ENCODE assay signal across 12 cellular contexts in genomic region chr11:65389294-65389980, GRCh38. TPM values are rescaled to one million over a fixed set of nuclear protein-coding genes. Genes with fewer than 3 reads are reported as not detected.
DNase-seq lines count a peak whose midpoint lies in the region; ATAC-seq and TF ChIP-seq lines count a peak whose summit lies in the region.
"Had no signal": no experiment of that assay in that cellular context is flagged by ENCODE, and none has a peak within 500 bp of the region (broad histone marks: within the 10 kb centered on the region; RNA-seq: fewer than 3 reads in every experiment).

No MANE protein-coding gene starts in this region.

- no peaks in the 10 kb centered on the region for H3K9me3 Mint-ChIP-seq in activated CD8-positive, alpha-beta T cell treated with anti-CD3 and anti-CD28 coated beads, Interleukin-2, amount 10 ng/mL, durations not matched to agents 7 days and 5 days (ENCODE audit: insufficient read depth)
- H3K9me3 Mint-ChIP-seq in stimulated activated memory B cell treated with anti-CD40 and anti-IgM and Interleukin-4, amounts not matched to agents 10 μg/mL and 1 μg/mL and 100 μg/mL, for 72 hours, result no peaks in the 10 kb centered on the region

- DNase-seq in SK-N-SH, result no peak
- DNase-seq in activated CD8-positive, alpha-beta T cell treated with anti-CD3 and anti-CD28 coated beads, Interleukin-2, amount 10 ng/mL, durations not matched to agents 7 days and 5 days, result no peak
- no peak for DNase-seq in right atrium auricular region (ENCODE audit: low spot score)
- DNase-seq in HK-2 (ENCODE audit: unreplicated experiment), result no peak
- no peak for DNase-seq in Kasumi-1 (lab: John Stamatoyannopoulos, UW)
- DNase-seq: amniotic stem cell had no signal

- H3K4me1 ChIP-seq in SK-N-SH (ENCODE audit: control insufficient read depth in 1 of 2, insufficient read depth in 2 of 2, low read depth in 1 of 2, low read length in 1 of 2) (peaks cover 33 to 34% of the 10 kb centered on the region in 2 experiments; a peak in 2 of 4 replicates), right atrium auricular region (peaks cover 0 to 64% of the 10 kb centered on the region in 2 donors)

- peaks cover 38% of the 10 kb centered on the region for H3K36me3 Mint-ChIP-seq in activated CD8-positive, alpha-beta T cell treated with anti-CD3 and anti-CD28 coated beads, Interleukin-2, amount 10 ng/mL, durations not matched to agents 7 days and 5 days (ENCODE audit: low read depth)
- H3K36me3 Mint-ChIP-seq in stimulated activated memory B cell treated with anti-CD40 and anti-IgM and Interleukin-4, amounts not matched to agents 10 μg/mL and 1 μg/mL and 100 μg/mL, for 72 hours, result peaks cover 25% of the 10 kb centered on the region

- H3K27me3 ChIP-seq in SK-N-SH (ENCODE audit: insufficient read depth) (no peaks in the 10 kb centered on the region), right atrium auricular region (no peaks in the 10 kb centered on the region)
- H3K27me3 ChIP-seq: pancreas had no signal

- H3K79me2 ChIP-seq in SK-N-SH (ENCODE audit: insufficient read depth), result peaks cover 67% of the 10 kb centered on the region

- no peak overlapping the region for H2AFZ ChIP-seq in SK-N-SH (ENCODE audit: low read depth)

- peaks cover 56% of the 10 kb centered on the region for H3K4me1 Mint-ChIP-seq in activated CD8-positive, alpha-beta T cell treated with anti-CD3 and anti-CD28 coated beads, Interleukin-2, amount 10 ng/mL, durations not matched to agents 7 days and 5 days (ENCODE audit: low read depth)
- peaks cover 80% of the 10 kb centered on the region for H3K4me1 Mint-ChIP-seq in stimulated activated memory B cell treated with anti-CD40 and anti-IgM and Interleukin-4, amounts not matched to agents 10 μg/mL and 1 μg/mL and 100 μg/mL, for 72 hours

- no peak for TF ChIP-seq CTCF in SK-N-SH (IDR thresholded peaks at IDR 0.05)
- no peak for TF ChIP-seq CTCF in right atrium auricular region (IDR thresholded peaks at IDR 0.05)

- H3K36me3 ChIP-seq in SK-N-SH (replicated peaks in 1 of 2; ENCODE audit: control insufficient read depth in 1 of 2, insufficient read depth in 2 of 2, low read length in 1 of 2) (peaks cover 0 to 13% of the 10 kb centered on the region in 2 experiments), right atrium auricular region (peaks cover 18% of the 10 kb centered on the region)

- H3K27ac ChIP-seq in SK-N-SH (ENCODE audit: low read depth in 2 of 2, low read length in 1 of 2) (no peak overlapping the region; a peak in 1 of 4 replicates), right atrium auricular region (peak overlapping the region; percentile 72 to 79)
- H3K27ac ChIP-seq: 22Rv1, HL-60 had no signal

- no peak overlapping the region for H3K4me3 ChIP-seq in SK-N-SH (ENCODE audit: low read depth in 2 of 2, low read length in 1 of 2)
- H3K4me3 ChIP-seq in right atrium auricular region, result no peak overlapping the region
- H3K4me3 ChIP-seq: pancreas had no signal

- no peaks in the 10 kb centered on the region for H3K27me3 Mint-ChIP-seq in activated CD8-positive, alpha-beta T cell treated with anti-CD3 and anti-CD28 coated beads, Interleukin-2, amount 10 ng/mL, durations not matched to agents 7 days and 5 days (ENCODE audit: low read depth)
- no peaks in the 10 kb centered on the region for H3K27me3 Mint-ChIP-seq in stimulated activated memory B cell treated with anti-CD40 and anti-IgM and Interleukin-4, amounts not matched to agents 10 μg/mL and 1 μg/mL and 100 μg/mL, for 72 hours

- no peak for TF ChIP-seq EP300 in SK-N-SH (IDR thresholded peaks at IDR 0.05; ENCODE audit: borderline replicate concordance in 1 of 2, low read depth in 1 of 2, low read length in 1 of 2)

- ATAC-seq in SK-N-SH treated with all-trans-retinoic acid at 6 μM for 48 hours (no peak), HG03520 (IDR thresholded peaks at IDR 0.05; ENCODE audit: unreplicated experiment) (no peak)
- no peak for ATAC-seq in activated CD8-positive, alpha-beta T cell treated with anti-CD3 and anti-CD28 coated beads, Interleukin-2, amount 10 ng/mL, durations not matched to agents 7 days and 5 days
- ATAC-seq in stimulated activated memory B cell treated with anti-CD40 and anti-IgM and Interleukin-4, amounts not matched to agents 10 μg/mL and 1 μg/mL and 100 μg/mL, for 72 hours, result no peak
- ATAC-seq: pancreas had no signal

- peak overlapping the region; percentile 57 for H3K27ac Mint-ChIP-seq in activated CD8-positive, alpha-beta T cell treated with anti-CD3 and anti-CD28 coated beads, Interleukin-2, amount 10 ng/mL, durations not matched to agents 7 days and 5 days
- peak overlapping the region; percentile 77 for H3K27ac Mint-ChIP-seq in stimulated activated memory B cell treated with anti-CD40 and anti-IgM and Interleukin-4, amounts not matched to agents 10 μg/mL and 1 μg/mL and 100 μg/mL, for 72 hours

- H3K4me2 ChIP-seq in SK-N-SH, result peak overlapping the region; percentile 88

- H3K9me3 ChIP-seq in SK-N-SH (no peaks in the 10 kb centered on the region), right atrium auricular region (no peaks in the 10 kb centered on the region)
- H3K9me3 ChIP-seq: pancreas had no signal

- TF ChIP-seq RAD21 in SK-N-SH (IDR thresholded peaks at IDR 0.05; ENCODE audit: low read length), result no peak

- POLR2A ChIA-PET in SK-N-SH (lab: Yijun Ruan, JAX), result interaction anchor here (0.7 to 4.7 kb wide), 4 partner anchors 34 to 877 kb away, joined by 3 to 21 read pairs (median 4); partner anchors contain the start of gene NEAT1
- POLR2A ChIA-PET in activated CD8-positive, alpha-beta T cell treated with anti-CD3 and anti-CD28 coated beads, Interleukin-2, amount 10 ng/mL, durations not matched to agents 7 days and 5 days (lab: Charles Lee), result interaction anchor here (1.0 to 15.4 kb wide), 4 partner anchors 9 to 117 kb away, joined by 3 to 253 read pairs (median 92); partner anchors contain the start of genes MALAT1 and NEAT1

- peak overlapping the region; percentile 5 for H3K4me3 Mint-ChIP-seq in activated CD8-positive, alpha-beta T cell treated with anti-CD3 and anti-CD28 coated beads, Interleukin-2, amount 10 ng/mL, durations not matched to agents 7 days and 5 days
- no peak overlapping the region for H3K4me3 Mint-ChIP-seq in stimulated activated memory B cell treated with anti-CD40 and anti-IgM and Interleukin-4, amounts not matched to agents 10 μg/mL and 1 μg/mL and 100 μg/mL, for 72 hours

- WGBS in SK-N-SH (ENCODE audit: low lambda C conversion rate), result 100% methylated on average over 5 of the region's 20 CpGs

- H3K9me2 ChIP-seq in SK-N-SH, result no peaks in the 10 kb centered on the region

- H4K20me1 ChIP-seq in SK-N-SH (ENCODE audit: insufficient read depth), result 0 out of 2 replicates have a peak, but pooled peaks cover 3% of the 10 kb centered on the region

- peak overlapping the region; percentile 21; the same call in 1 of the 2 replicates for H3K9ac ChIP-seq in SK-N-SH

- CTCF ChIA-PET in SK-N-SH (lab: Yijun Ruan, JAX), result interaction anchor here (1.2 to 6.6 kb wide), 3 partner anchors 26 to 121 kb away, joined by 4 to 47 read pairs (median 4); no protein-coding TSS in a partner anchor
- CTCF ChIA-PET in activated CD8-positive, alpha-beta T cell treated with anti-CD3 and anti-CD28 coated beads, Interleukin-2, amount 10 ng/mL, durations not matched to agents 7 days and 5 days (lab: Charles Lee), result interaction anchor here (1.5 to 5.9 kb wide), 4 partner anchors 27 to 152 kb away, joined by 3 to 46 read pairs (median 5); no protein-coding TSS in a partner anchor

- H3F3A ChIP-seq in SK-N-SH (replicated peaks; ENCODE audit: insufficient read depth), result peaks cover under 1% of the 10 kb centered on the region

TF ChIP-seq in SK-N-SH, 30 proteins besides CTCF, POLR2A, EP300 and RAD21:
- TF ChIP-seq RFX5 (IDR thresholded peaks at IDR 0.05; ENCODE audit: low read length) (no peak), GATA2 (CRISPR knock-in tag; IDR thresholded peaks at IDR 0.05) (no peak)

RNA-seq across cellular contexts. Expression of gene FRMD8, which starts 3.0 kb away (rescaled TPM):
- 17.4 and 19.0 TPM in 2 replicates for polyA plus RNA-seq in SK-N-SH (2012; rRNA removed)
- 8.0 and 14.0 TPM in 2 replicates for polyA plus RNA-seq in SK-N-SH (2012; cell fraction: cytosol; rRNA removed)
- 32.3 and 58.1 TPM in 2 replicates for polyA plus RNA-seq in SK-N-SH (2012; cell fraction: nucleus; rRNA removed)
- total RNA-seq in activated CD8-positive, alpha-beta T cell treated with anti-CD3 and anti-CD28 coated beads, Interleukin-2, amount 10 ng/mL, durations not matched to agents 7 days and 5 days, result 10 to 100 TPM; 51.0 to 54.7 TPM
- 10 to 100 TPM; 10.2 to 23.8 TPM for total RNA-seq in right atrium auricular region

RNA-seq across cellular contexts. Expression of gene SLC25A45, which starts 7.0 kb away (rescaled TPM):
- 3.1 and 3.6 TPM in 2 replicates for polyA plus RNA-seq in SK-N-SH (2012; rRNA removed)
- 1.2 and 1.8 TPM in 2 replicates for polyA plus RNA-seq in SK-N-SH (2012; cell fraction: cytosol; rRNA removed)
- polyA plus RNA-seq in SK-N-SH (2012; cell fraction: nucleus; rRNA removed), result 13.7 and 17.4 TPM in 2 replicates
- 10 to 100 TPM; 24.5 to 28.2 TPM for total RNA-seq in activated CD8-positive, alpha-beta T cell treated with anti-CD3 and anti-CD28 coated beads, Interleukin-2, amount 10 ng/mL, durations not matched to agents 7 days and 5 days
- total RNA-seq in right atrium auricular region, result 1 to 10 TPM; 2.6 to 3.3 TPM

RNA-seq across cellular contexts. Expression of gene NEAT1, which starts 33.2 kb away (rescaled TPM):
- 435 and 479 TPM in 2 replicates for polyA plus RNA-seq in SK-N-SH (2012; rRNA removed)
- 93.7 and 99.2 TPM in 2 replicates for polyA plus RNA-seq in SK-N-SH (2012; cell fraction: cytosol; rRNA removed)
- polyA plus RNA-seq in SK-N-SH (2012; cell fraction: nucleus; rRNA removed), result 3,897 and 4,476 TPM in 2 replicates
- total RNA-seq in activated CD8-positive, alpha-beta T cell treated with anti-CD3 and anti-CD28 coated beads, Interleukin-2, amount 10 ng/mL, durations not matched to agents 7 days and 5 days, result 100 to 1,000 TPM; 212 to 254 TPM
- total RNA-seq in right atrium auricular region, result 10 to 100 TPM; 43.7 to 52.5 TPM

RNA-seq across cellular contexts. Expression of gene TIGD3, which starts 34.9 kb away (rescaled TPM):
- polyA plus RNA-seq in SK-N-SH (2012; rRNA removed), result 0.34 and 0.41 TPM in 2 replicates
- 0.19 and 0.41 TPM in 2 replicates for polyA plus RNA-seq in SK-N-SH (2012; cell fraction: cytosol; rRNA removed)
- polyA plus RNA-seq in SK-N-SH (2012; cell fraction: nucleus; rRNA removed), result 0.75 and 0.92 TPM in 2 replicates
- 1 to 10 TPM; 1.1 to 1.4 TPM for total RNA-seq in activated CD8-positive, alpha-beta T cell treated with anti-CD3 and anti-CD28 coated beads, Interleukin-2, amount 10 ng/mL, durations not matched to agents 7 days and 5 days
- total RNA-seq in right atrium auricular region, result under 1 TPM in 1 of 2 donors, not detected in 1; 0.22 TPM

RNA-seq across cellular contexts. Expression of gene DPF2, which starts 55.8 kb away (rescaled TPM):
- polyA plus RNA-seq in SK-N-SH (2012; rRNA removed), result 29.6 and 44.9 TPM in 2 replicates
- 32.6 and 36.7 TPM in 2 replicates for polyA plus RNA-seq in SK-N-SH (2012; cell fraction: cytosol; rRNA removed)
- 71.8 and 81.4 TPM in 2 replicates for polyA plus RNA-seq in SK-N-SH (2012; cell fraction: nucleus; rRNA removed)
- 10 to 100 TPM; 56.3 to 56.9 TPM for total RNA-seq in activated CD8-positive, alpha-beta T cell treated with anti-CD3 and anti-CD28 coated beads, Interleukin-2, amount 10 ng/mL, durations not matched to agents 7 days and 5 days
- 10 to 100 TPM; 46.3 TPM for total RNA-seq in right atrium auricular region

Comparison
In these comparisons a context has a peak if more than half of its experiments do, and no peak if none do; other contexts are left out.
1. H3K27ac ChIP-seq: peak in right atrium auricular region (2 of 2); none in SK-N-SH (0 of 2).
2. RNA of gene SLC25A45, which starts 7.0 kb away (total RNA-seq): 24.5 to 28.2 TPM in activated CD8-positive, alpha-beta T cell treated with anti-CD3 and anti-CD28 coated beads, Interleukin-2, amount 10 ng/mL, durations not matched to agents 7 days and 5 days; 2.6 to 3.3 TPM in right atrium auricular region; every median in the first group is over 4 times any median in the second.